ENCODE assay signal across 23 cellular contexts in the genomic region with DNA sequence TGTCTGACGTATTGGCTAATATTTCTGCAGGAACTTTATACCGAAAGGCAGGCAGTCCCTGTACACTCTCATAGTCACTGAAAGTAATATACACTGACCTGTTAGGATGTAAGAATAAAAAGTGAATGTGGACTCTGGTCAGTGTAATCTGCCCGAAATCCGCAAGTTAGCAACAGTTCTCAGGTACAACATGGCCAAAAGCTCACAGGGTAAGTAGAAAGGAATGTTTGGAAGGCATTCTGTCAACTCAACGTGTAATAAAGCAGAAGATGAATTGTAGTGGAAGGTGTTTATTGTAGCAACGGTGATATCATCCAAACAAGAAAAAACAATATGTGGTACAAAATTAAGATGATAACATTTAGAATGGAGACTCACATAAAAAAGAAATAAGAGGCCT.
"Had no signal": no experiment of that assay in that cellular context is flagged by ENCODE, and none has a peak within 500 bp of the region (broad histone marks: within the 10 kb centered on the region; RNA-seq: fewer than 3 reads in every experiment).

No MANE protein-coding gene starts in this region.

- H3K9me3 ChIP-seq: colonic mucosa, esophagus muscularis mucosa, esophagus squamous epithelium, gastroesophageal sphincter, heart left ventricle, heart right ventricle had no signal

- H3K4me3 ChIP-seq: colonic mucosa, coronary artery, dorsolateral prefrontal cortex, esophagus muscularis mucosa, esophagus squamous epithelium, gastroesophageal sphincter, heart left ventricle, heart right ventricle had no signal

- DNase-seq: colonic mucosa; cortex of kidney; dermis blood vessel endothelial cell; dorsolateral prefrontal cortex; effector CD4-positive, alpha-beta T cell; effector CD8-positive, alpha-beta T cell; effector memory CD4-positive, alpha-beta T cell; effector memory CD8-positive, alpha-beta T cell; endodermal cell; erythroblast; esophagus squamous epithelium; foreskin fibroblast; foreskin keratinocyte; foreskin melanocyte; glutamatergic neuron; head of caudate nucleus; heart left ventricle; heart right ventricle had no signal

- H3K27ac ChIP-seq: colonic mucosa, coronary artery, dorsolateral prefrontal cortex, epithelial cell of prostate, esophagus squamous epithelium, foreskin keratinocyte, heart left ventricle, heart right ventricle had no signal

- ATAC-seq: effector memory CD8-positive, alpha-beta T cell; esophagus mucosa; foreskin keratinocyte; gastroesophageal sphincter; heart left ventricle; heart right ventricle had no signal

- H3K4me1 ChIP-seq: colonic mucosa, esophagus squamous epithelium, foreskin keratinocyte had no signal

- H3K27me3 ChIP-seq: colonic mucosa, dorsolateral prefrontal cortex, esophagus muscularis mucosa, esophagus squamous epithelium, foreskin keratinocyte, gastroesophageal sphincter, heart left ventricle, heart right ventricle had no signal
